ENCODE assay signal across 19 cellular contexts in genomic region chr16:65601781-65602180, GRCh38.
"Had no signal": no experiment of that assay in that cellular context is flagged by ENCODE, and none has a peak within 500 bp of the region (broad histone marks: within the 10 kb centered on the region; RNA-seq: fewer than 3 reads in every experiment).

No MANE protein-coding gene starts in this region.

- H3K4me1 Mint-ChIP-seq: activated naive CD8-positive, alpha-beta T cell treated with anti-CD3 and anti-CD28 coated beads, Interleukin-2, amount 50 U/mL, for 24 hours; activated T-helper 17 cell treated with anti-CD3 and anti-CD28 coated beads, Interleukin-2, amount 50 U/mL, for 72 hours; central memory CD8-positive, alpha-beta T cell; stimulated activated effector memory CD8-positive, alpha-beta T cell treated with anti-CD3 and anti-CD28 coated beads, Interleukin-12 subunit alpha, Interleukin-12 subunit beta, amount 100 ng/mL, for 72 hours had no signal

- H3K4me3 ChIP-seq: lung, pancreas had no signal

- H3K4me1 ChIP-seq: pancreas had no signal

- H3K4me3 Mint-ChIP-seq: activated naive CD4-positive, alpha-beta T cell treated with anti-CD3 and anti-CD28 coated beads for 36 hours; activated naive CD8-positive, alpha-beta T cell treated with anti-CD3 and anti-CD28 coated beads, Interleukin-2, amount 50 U/mL, for 24 hours; activated T-helper 17 cell treated with anti-CD3 and anti-CD28 coated beads, Interleukin-2, amount 50 U/mL, for 72 hours; brain; central memory CD8-positive, alpha-beta T cell; neural crest cell; stimulated activated effector memory CD8-positive, alpha-beta T cell treated with anti-CD3 and anti-CD28 coated beads, Interleukin-12 subunit alpha, Interleukin-12 subunit beta, amount 100 ng/mL, for 72 hours had no signal

- H3K27ac Mint-ChIP-seq: activated naive CD4-positive, alpha-beta T cell treated with anti-CD3 and anti-CD28 coated beads for 36 hours; activated naive CD8-positive, alpha-beta T cell treated with anti-CD3 and anti-CD28 coated beads, Interleukin-2, amount 50 U/mL, for 24 hours; activated T-helper 17 cell treated with anti-CD3 and anti-CD28 coated beads, Interleukin-2, amount 50 U/mL, for 72 hours; brain; stimulated activated effector memory CD8-positive, alpha-beta T cell treated with anti-CD3 and anti-CD28 coated beads, Interleukin-12 subunit alpha, Interleukin-12 subunit beta, amount 100 ng/mL, for 72 hours had no signal

- H3K36me3 ChIP-seq: pancreas had no signal

- H3K27me3 ChIP-seq: pancreas had no signal

- H3K27ac ChIP-seq: pancreas had no signal

- H3K9me3 ChIP-seq: pancreas had no signal

- DNase-seq: activated CD4-positive, alpha-beta T cell treated with anti-CD3 and anti-CD28 coated beads for 1 hour; activated CD4-positive, alpha-beta T cell treated with anti-CD3 and anti-CD28 coated beads, Interleukin-2, amount 50 U/mL, for 4 hours; activated naive CD4-positive, alpha-beta T cell treated with anti-CD3 and anti-CD28 coated beads for 36 hours; activated naive CD8-positive, alpha-beta T cell treated with anti-CD3 and anti-CD28 coated beads, Interleukin-2, amount 50 U/mL, for 24 hours; activated T-cell treated with anti-CD3 and anti-CD28 coated beads for 4 hours; cortex of kidney; effector CD4-positive, alpha-beta T cell; head of caudate nucleus; left cardiac atrium; midbrain; pancreas; T-helper 1 cell; T1000 had no signal

- H3K27me3 Mint-ChIP-seq: activated naive CD8-positive, alpha-beta T cell treated with anti-CD3 and anti-CD28 coated beads, Interleukin-2, amount 50 U/mL, for 24 hours; activated T-helper 17 cell treated with anti-CD3 and anti-CD28 coated beads, Interleukin-2, amount 50 U/mL, for 72 hours; central memory CD8-positive, alpha-beta T cell had no signal

- H3K36me3 Mint-ChIP-seq: brain; stimulated activated effector memory CD8-positive, alpha-beta T cell treated with anti-CD3 and anti-CD28 coated beads, Interleukin-12 subunit alpha, Interleukin-12 subunit beta, amount 100 ng/mL, for 72 hours had no signal
